8 cellular contexts compared by ENCODE assay signal in the genomic region with DNA sequence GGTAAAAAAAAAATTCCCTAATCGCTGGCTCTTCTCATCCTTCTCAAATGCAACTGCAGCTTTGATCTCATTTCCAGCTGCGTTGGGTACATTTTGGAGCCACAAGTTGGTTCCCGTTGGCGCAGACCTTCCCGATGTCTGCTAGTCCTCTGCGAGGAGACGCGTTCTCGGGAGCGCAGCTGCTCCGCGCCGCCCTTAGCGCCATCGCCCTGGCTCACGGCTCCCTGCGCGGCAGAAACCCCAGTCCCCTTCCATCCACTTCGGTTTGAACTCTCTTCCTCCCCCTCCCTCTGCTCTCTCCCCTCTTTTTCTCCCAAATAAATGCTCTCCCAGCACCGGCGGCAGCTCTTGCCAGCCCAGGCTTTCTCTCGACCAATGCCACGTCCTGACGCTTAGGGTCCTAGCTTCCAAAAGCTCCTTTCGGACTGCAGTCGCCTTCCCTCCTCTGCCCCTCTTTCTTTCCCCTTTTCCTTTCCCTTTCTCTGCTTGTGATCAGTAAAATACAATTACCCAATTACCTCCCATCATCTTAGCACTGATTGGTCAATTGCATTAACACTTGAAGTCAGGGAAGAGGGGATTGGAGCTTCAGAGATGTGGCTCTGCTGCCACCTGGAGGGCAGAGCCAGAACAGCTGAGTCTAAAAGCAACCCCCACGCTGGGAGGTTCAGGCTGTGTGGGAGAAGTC.
DNase-seq lines count a peak whose midpoint lies in the region; ATAC-seq and TF ChIP-seq lines count a peak whose summit lies in the region.

No MANE protein-coding gene starts in this region.

- H3K27ac Mint-ChIP-seq in activated naive CD8-positive, alpha-beta T cell, result no peak overlapping the region
- H3K27ac Mint-ChIP-seq in glutamatergic neuron (ENCODE audit: unreplicated experiment), result peak overlapping the region; percentile 89

- TF ChIP-seq CTCF in glutamatergic neuron (IDR thresholded peaks at IDR 0.05; ENCODE audit: partially characterized antibody, unreplicated experiment), result peak; percentile 83

- DNase-seq in DMS53 treated with DMSO at 0.1 percent for 48 hours (lab: John Stamatoyannopoulos, UW; ENCODE audit: unreplicated experiment) (peak; percentile 77), NCI-H774 (lab: John Stamatoyannopoulos, UW) (peak; percentile 81), glutamatergic neuron (peak; percentile 79), nucleus accumbens (lab: John Stamatoyannopoulos, UW) (peak in 51 of 56 donors; percentile 48 to 93 (median 78))

- peaks cover 11% of the 10 kb centered on the region for H3K4me1 Mint-ChIP-seq in activated naive CD8-positive, alpha-beta T cell (ENCODE audit: low read depth)
- H3K4me1 Mint-ChIP-seq in glutamatergic neuron (ENCODE audit: low read depth, unreplicated experiment), result peaks cover 8% of the 10 kb centered on the region

- H3K27me3 Mint-ChIP-seq in activated naive CD8-positive, alpha-beta T cell, result peaks cover 16% of the 10 kb centered on the region
- H3K27me3 Mint-ChIP-seq in glutamatergic neuron (ENCODE audit: unreplicated experiment), result peaks cover 8% of the 10 kb centered on the region

- H3K4me3 Mint-ChIP-seq in activated naive CD8-positive, alpha-beta T cell, result peak overlapping the region; percentile 82
- H3K4me3 Mint-ChIP-seq in glutamatergic neuron (ENCODE audit: unreplicated experiment), result peak overlapping the region; percentile 88

- H3K9me3 Mint-ChIP-seq in activated naive CD8-positive, alpha-beta T cell (ENCODE audit: low read depth), result peaks cover 3% of the 10 kb centered on the region
- no peaks in the 10 kb centered on the region for H3K9me3 Mint-ChIP-seq in glutamatergic neuron (ENCODE audit: unreplicated experiment)

- ATAC-seq in GM19395 (IDR thresholded peaks at IDR 0.05; ENCODE audit: unreplicated experiment), result peak; percentile 98
- ATAC-seq in HG03442 (IDR thresholded peaks at IDR 0.05; ENCODE audit: unreplicated experiment), result peak; percentile 93
- no peak for ATAC-seq in HG02970 (IDR thresholded peaks at IDR 0.05; ENCODE audit: low FRiP score, unreplicated experiment)

- H3K36me3 Mint-ChIP-seq in activated naive CD8-positive, alpha-beta T cell, result peaks cover 4% of the 10 kb centered on the region
- H3K36me3 Mint-ChIP-seq in glutamatergic neuron (ENCODE audit: unreplicated experiment), result no peaks in the 10 kb centered on the region
